8 cellular contexts compared by ENCODE assay signal in the genomic region with DNA sequence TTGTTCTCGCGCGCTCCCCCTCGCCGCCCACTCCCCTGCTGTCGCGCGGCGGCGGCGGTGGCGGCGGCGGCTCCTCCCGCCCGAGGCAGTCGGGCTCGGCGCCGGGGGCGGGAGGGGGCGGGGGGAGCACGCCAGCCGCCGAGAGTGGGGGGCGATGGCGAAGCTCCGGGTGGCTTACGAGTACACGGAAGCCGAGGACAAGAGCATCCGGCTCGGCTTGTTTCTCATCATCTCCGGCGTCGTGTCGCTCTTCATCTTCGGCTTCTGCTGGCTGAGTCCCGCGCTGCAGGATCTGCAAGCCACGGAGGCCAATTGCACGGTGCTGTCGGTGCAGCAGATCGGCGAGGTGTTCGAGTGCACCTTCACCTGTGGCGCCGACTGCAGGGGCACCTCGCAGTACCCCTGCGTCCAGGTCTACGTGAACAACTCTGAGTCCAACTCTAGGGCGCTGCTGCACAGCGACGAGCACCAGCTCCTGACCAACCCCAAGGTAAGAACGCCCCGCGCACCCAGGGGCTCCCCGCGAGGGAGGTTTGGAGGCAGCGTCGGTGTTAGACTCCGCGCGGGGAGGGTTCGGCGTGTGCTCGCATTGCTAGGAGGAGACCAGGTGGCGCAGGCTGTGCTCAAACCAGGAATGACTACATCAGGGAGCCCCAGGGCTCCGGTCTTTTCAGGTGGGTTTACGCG. TPM values are rescaled to one million over a fixed set of nuclear protein-coding genes. Genes with fewer than 3 reads are reported as not detected.
DNase-seq lines count a peak whose midpoint lies in the region; ATAC-seq, FAIRE-seq and TF ChIP-seq lines count a peak whose summit lies in the region.

No MANE protein-coding gene starts in this region.

- peak overlapping the region; percentile 17 for H3K56ac ChIP-seq in H1 (replicated peaks; ENCODE audit: insufficient read length, low read depth, low read length)

- CTCF ChIA-PET in H1 (lab: Charles Lee; ENCODE audit: partially characterized antibody): interaction anchor here (0.6 to 1.1 kb wide), 3 partner anchors 43 to 466 kb away, joined by 3 read pairs; no protein-coding TSS in a partner anchor

- WGBS in H1 (ENCODE audit: extremely low coverage in 1 of 2, insufficient coverage in 1 of 2, insufficient read length in 1 of 2, insufficient replicate concordance in 2 of 2, low coverage in 1 of 2, low lambda C conversion rate in 2 of 2, missing lambda C conversion rate in 1 of 2), 2 experiments: 2% methylated on average over 38 of the region's 71 CpGs; no CpG with 5 or more reads in 1 of the 2 experiments

- H2AK5ac ChIP-seq in H1 (ENCODE audit: low read depth, low read length): no peak overlapping the region

- H3K18ac ChIP-seq in H1 (ENCODE audit: extremely low read depth, low read length): peak overlapping the region; percentile 25; the same call in 1 of the 2 replicates

- no peak overlapping the region for H2BK20ac ChIP-seq in H1 (ENCODE audit: low read length)

- ATAC-seq in GM18861 (IDR thresholded peaks at IDR 0.05; ENCODE audit: unreplicated experiment) (peak; percentile 31), HG03097 (IDR thresholded peaks at IDR 0.05; ENCODE audit: low FRiP score, unreplicated experiment) (peak; percentile 43)
- peak; percentile 51 to 56 for ATAC-seq in stimulated activated naive B cell treated with anti-CD40 and anti-IgM and Interleukin-4, amounts not matched to agents 10 μg/mL and 1 μg/mL and 100 μg/mL, for 72 hours (replicated peaks)

- no peak overlapping the region for H3K27ac ChIP-seq in ACC112 (ENCODE audit: low read depth, low read length)
- no peak overlapping the region for H3K27ac ChIP-seq in H1 (ENCODE audit: low read depth, low read length)
- H3K27ac ChIP-seq in mucosa of rectum (ENCODE audit: low read depth in 2 of 2, low read length in 2 of 2): no peak overlapping the region

- peak overlapping the region; percentile 60 for H2BK12ac ChIP-seq in H1 (ENCODE audit: low read depth, low read length)

- peak; percentile 81 for DNase-seq in NCI-H69 (lab: John Stamatoyannopoulos, UW)
- DNase-seq in activated CD8-positive, alpha-beta memory T cell treated with anti-CD3 and anti-CD28 coated beads for 48 hours (ENCODE audit: low read depth in 2 of 3, low spot score in 2 of 3): peak in 2 of 3 experiments; percentile 14 to 17
- peak in 1 of 2 experiments; percentile 67 for DNase-seq in H1 (ENCODE audit: low read depth in 1 of 2, low spot score in 2 of 2)
- DNase-seq in stimulated activated naive B cell treated with anti-CD40 and anti-IgM and Interleukin-4, amounts not matched to agents 10 μg/mL and 1 μg/mL and 100 μg/mL, for 72 hours: peak; percentile 34

- no peak overlapping the region for H3K4ac ChIP-seq in H1 (replicated peaks; ENCODE audit: insufficient read length, low read depth, low read length)

- H4K5ac ChIP-seq in H1 (ENCODE audit: insufficient read length, low read depth, low read length): peak overlapping the region; percentile 45

- no peak overlapping the region for H3K23ac ChIP-seq in H1 (ENCODE audit: insufficient read length)

- no peak for TF ChIP-seq RAD21 in H1 (IDR thresholded peaks at IDR 0.05 in 1 of 2, conservative IDR thresholded peaks at IDR 0.05 in 1 of 2; ENCODE audit: low read depth in 2 of 2, low read length in 2 of 2)

- peaks cover 54% of the 10 kb centered on the region for H3K27me3 ChIP-seq in ACC112 (ENCODE audit: insufficient read depth, low read length)
- H3K27me3 ChIP-seq in H1 (replicated peaks in 1 of 4; ENCODE audit: control insufficient read depth in 3 of 4, extremely low read depth in 1 of 4, insufficient read depth in 3 of 4, low read length in 3 of 4): peaks cover 0 to 7% (median 0%) of the 10 kb centered on the region in 4 experiments; a peak in 2 of 7 replicates
- peaks cover 14 to 30% of the 10 kb centered on the region in 2 donors for H3K27me3 ChIP-seq in mucosa of rectum (ENCODE audit: control insufficient read depth in 2 of 2, insufficient read depth in 2 of 2, low read length in 2 of 2)

- H2BK120ac ChIP-seq in H1 (replicated peaks; ENCODE audit: low read depth, low read length): no peak overlapping the region

- peaks cover 8 to 22% of the 10 kb centered on the region in 2 donors for H3K4me1 Mint-ChIP-seq in stimulated activated naive B cell treated with anti-CD40 and anti-IgM and Interleukin-4, amounts not matched to agents 10 μg/mL and 1 μg/mL and 100 μg/mL, for 72 hours

- peak overlapping the region; percentile 25 for H3K27ac Mint-ChIP-seq in stimulated activated naive B cell treated with anti-CD40 and anti-IgM and Interleukin-4, amounts not matched to agents 10 μg/mL and 1 μg/mL and 100 μg/mL, for 72 hours

- no peak for FAIRE-seq in H1 (lab: Jason Lieb, UNC)

- H3K14ac ChIP-seq in H1 (ENCODE audit: insufficient read length): no peak overlapping the region

- peak overlapping the region; percentile 14; the same call in 1 of the 2 replicates for H2BK5ac ChIP-seq in H1 (ENCODE audit: low read depth, low read length)

- H2AFZ ChIP-seq in ACC112 (ENCODE audit: low read length, unreplicated experiment) (peak overlapping the region; percentile 84), H1 (ENCODE audit: low read length) (peak overlapping the region; percentile 89)

- peak overlapping the region; percentile 94 for H4K8ac ChIP-seq in H1 (ENCODE audit: extremely low read depth, insufficient read depth, low read length)

- peaks cover 16% of the 10 kb centered on the region for H3K23me2 ChIP-seq in H1 (ENCODE audit: low read depth, low read length)

- no peaks in the 10 kb centered on the region for H3K9me3 ChIP-seq in H1 (ENCODE audit: insufficient read depth in 2 of 2, low read depth in 1 of 2, low read length in 1 of 2)
- H3K9me3 ChIP-seq in mucosa of rectum (ENCODE audit: control insufficient read depth in 2 of 2, low read length in 2 of 2): no peaks in the 10 kb centered on the region

- H3K27me3 Mint-ChIP-seq in stimulated activated naive B cell treated with anti-CD40 and anti-IgM and Interleukin-4, amounts not matched to agents 10 μg/mL and 1 μg/mL and 100 μg/mL, for 72 hours: peaks cover 7 to 17% of the 10 kb centered on the region in 2 donors

- POLR2A ChIA-PET in H1 (lab: Charles Lee; ENCODE audit: partially characterized antibody): interaction anchor here (1.2 to 2.6 kb wide), 4 partner anchors 10 to 124 kb away, joined by 4 to 11 read pairs (median 4); no protein-coding TSS in a partner anchor

- TF ChIP-seq EP300 in H1 (IDR thresholded peaks at IDR 0.05; ENCODE audit: borderline replicate concordance in 1 of 2, low read depth in 2 of 2, low read length in 2 of 2): no peak

- no peaks in the 10 kb centered on the region for H3K9me3 Mint-ChIP-seq in stimulated activated naive B cell treated with anti-CD40 and anti-IgM and Interleukin-4, amounts not matched to agents 10 μg/mL and 1 μg/mL and 100 μg/mL, for 72 hours

- H3K36me3 Mint-ChIP-seq in stimulated activated naive B cell treated with anti-CD40 and anti-IgM and Interleukin-4, amounts not matched to agents 10 μg/mL and 1 μg/mL and 100 μg/mL, for 72 hours: no peaks in the 10 kb centered on the region

- no peaks in the 10 kb centered on the region for H4K20me1 ChIP-seq in H1 (replicated peaks in 1 of 2; ENCODE audit: control insufficient read depth in 1 of 2, insufficient read depth in 2 of 2, low read length in 2 of 2)

- H3K9ac ChIP-seq in H1 (replicated peaks in 1 of 4; ENCODE audit: extremely low read depth in 1 of 4, low read depth in 3 of 4, low read length in 3 of 4) (peak overlapping the region; percentile 53 to 80 (median 66)), mucosa of rectum (ENCODE audit: low read depth in 1 of 2, low read length in 2 of 2) (peak overlapping the region; percentile 0 to 26)

- H3K79me2 ChIP-seq in ACC112 (ENCODE audit: control insufficient read depth, insufficient read depth, low read length, unreplicated experiment): no peaks in the 10 kb centered on the region
- H3K79me2 ChIP-seq in H1 (ENCODE audit: control insufficient read depth in 1 of 2, insufficient read depth in 2 of 2, low read length in 2 of 2): peaks cover 0 to 27% of the 10 kb centered on the region in 2 experiments; a peak in 2 of 4 replicates

- no peaks in the 10 kb centered on the region for H3K36me3 ChIP-seq in ACC112 (ENCODE audit: insufficient read depth, low read length)
- no peaks in the 10 kb centered on the region for H3K36me3 ChIP-seq in H1 (ENCODE audit: control insufficient read depth in 2 of 4, insufficient read depth in 4 of 4, low read length in 3 of 4)
- no peaks in the 10 kb centered on the region for H3K36me3 ChIP-seq in mucosa of rectum (ENCODE audit: control insufficient read depth in 2 of 2, insufficient read depth in 2 of 2, low read length in 2 of 2)

- peak overlapping the region; percentile 58 for H4K91ac ChIP-seq in H1 (replicated peaks; ENCODE audit: insufficient read length, low read length)

- 0 out of 2 replicates have a peak overlapping the region, but pooled peaks have one; percentile 20 for H2BK15ac ChIP-seq in H1 (ENCODE audit: low read length)

- 0 out of 2 replicates have a peak, but pooled peaks cover 2% of the 10 kb centered on the region for H3K79me1 ChIP-seq in H1 (ENCODE audit: low read depth, low read length)

- peak overlapping the region; percentile 97 for H3K4me2 ChIP-seq in H1 (ENCODE audit: insufficient read depth in 1 of 2, low read depth in 2 of 2, low read length in 2 of 2)

- no peak for TF ChIP-seq POLR2A in H1 (IDR thresholded peaks at IDR 0.05; ENCODE audit: control extremely low read depth in 1 of 2, low read depth in 2 of 2, low read length in 2 of 2)

- peaks cover 7% of the 10 kb centered on the region for H3K4me1 ChIP-seq in ACC112 (ENCODE audit: control insufficient read depth, insufficient read depth, low read length, unreplicated experiment)
- peaks cover 0 to 7% (median 2%) of the 10 kb centered on the region in 4 experiments; a peak in 4 of 7 replicates for H3K4me1 ChIP-seq in H1 (replicated peaks in 1 of 4; ENCODE audit: control insufficient read depth in 3 of 4, insufficient read depth in 4 of 4, low read length in 3 of 4)
- H3K4me1 ChIP-seq in mucosa of rectum (ENCODE audit: control insufficient read depth in 2 of 2, insufficient read depth in 2 of 2, low read length in 2 of 2): peaks cover 9 to 10% of the 10 kb centered on the region in 2 donors

- no peak for TF ChIP-seq CTCF in H1 (IDR thresholded peaks at IDR 0.05; ENCODE audit: control extremely low read depth in 1 of 3, insufficient read depth in 1 of 3, low read depth in 1 of 3, low read length in 3 of 3)

- H3K4me3 ChIP-seq in ACC112 (ENCODE audit: low read depth, low read length): peak overlapping the region; percentile 81
- peak overlapping the region; percentile 64 to 100 (median 92) for H3K4me3 ChIP-seq in H1 (ENCODE audit: extremely low read depth in 1 of 4, insufficient read depth in 2 of 4, low read depth in 3 of 4, low read length in 4 of 4)
- peak overlapping the region; percentile 59 to 79 for H3K4me3 ChIP-seq in mucosa of rectum (ENCODE audit: low read length in 2 of 2)

- peak overlapping the region; percentile 93 to 96 for H3K4me3 Mint-ChIP-seq in stimulated activated naive B cell treated with anti-CD40 and anti-IgM and Interleukin-4, amounts not matched to agents 10 μg/mL and 1 μg/mL and 100 μg/mL, for 72 hours

RNA-seq across cellular contexts. Expression of a gene that starts 0.6 kb away (rescaled TPM):
- 12.7 and 16.0 TPM in 2 replicates for total RNA-seq in H1 (2021; fragmentation: NEBNext Ultra II Directional; extraction: Animal tissue kit (Norgen Biotek cat#: 25700))
- 10.0 and 10.9 TPM in 2 replicates for polyA plus RNA-seq in H1 (2011; rRNA removed)
- 11.1 TPM for polyA plus RNA-seq in H1 (2011; cell fraction: cytosol; rRNA removed)
- polyA plus RNA-seq in H1 (2011; cell fraction: nucleus; rRNA removed): 7.1 TPM
- 8.4 to 10.0 TPM (median 9.3 TPM) in 4 replicates for polyA plus RNA-seq in H1 (2012, experiment 1 of 2)
- 5.1 TPM for polyA plus RNA-seq in H1 (2012, experiment 2 of 2)
- 15.0 TPM for polyA plus RNA-seq in H1 (2013, experiment 1 of 2)
- 15.6 TPM for polyA plus RNA-seq in H1 (2013, experiment 2 of 2)
- 11.4 and 11.8 TPM in 2 replicates for polyA minus RNA-seq in H1 (2011; rRNA and poly(A)+ RNA removed)
- polyA minus RNA-seq in H1 (2011; cell fraction: cytosol; rRNA and poly(A)+ RNA removed): 8.1 TPM
- 9.3 TPM for polyA minus RNA-seq in H1 (2011; cell fraction: nucleus; rRNA and poly(A)+ RNA removed)
